Comparison of ENCODE assay signal across 1 cellular context in the genomic region with DNA sequence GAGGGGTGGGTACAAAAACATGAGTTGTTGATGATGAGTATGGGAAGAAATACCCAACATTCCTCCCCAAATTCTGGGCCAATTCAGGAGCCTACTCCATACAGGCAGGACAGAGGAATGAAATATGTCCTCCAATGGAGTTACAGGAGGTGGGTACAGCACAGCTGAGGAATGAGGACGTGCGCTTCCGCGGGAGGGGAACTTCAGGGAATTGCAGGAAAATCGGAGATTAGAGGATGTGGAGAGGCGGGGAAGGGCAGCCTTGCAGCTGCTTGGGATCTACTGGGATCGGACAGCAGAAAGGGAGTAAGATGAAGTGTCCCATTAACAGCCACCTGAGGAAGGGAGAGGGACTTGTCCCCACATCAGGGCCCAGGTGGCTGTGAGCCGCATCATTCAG.
TF ChIP-seq lines count a peak whose summit lies in the region.

No MANE protein-coding gene starts in this region.

TF ChIP-seq in HepG2, 621 proteins besides CTCF, POLR2A, EP300 and RAD21 (continued from another document):
- TF ChIP-seq, protein P1, sequence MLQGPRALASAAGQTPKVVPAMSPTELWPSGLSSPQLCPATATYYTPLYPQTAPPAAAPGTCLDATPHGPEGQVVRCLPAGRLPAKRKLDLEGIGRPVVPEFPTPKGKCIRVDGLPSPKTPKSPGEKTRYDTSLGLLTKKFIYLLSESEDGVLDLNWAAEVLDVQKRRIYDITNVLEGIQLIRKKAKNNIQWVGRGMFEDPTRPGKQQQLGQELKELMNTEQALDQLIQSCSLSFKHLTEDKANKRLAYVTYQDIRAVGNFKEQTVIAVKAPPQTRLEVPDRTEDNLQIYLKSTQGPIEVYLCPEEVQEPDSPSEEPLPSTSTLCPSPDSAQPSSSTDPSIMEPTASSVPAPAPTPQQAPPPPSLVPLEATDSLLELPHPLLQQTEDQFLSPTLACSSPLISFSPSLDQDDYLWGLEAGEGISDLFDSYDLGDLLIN (CRISPR knock-in tag; IDR thresholded peaks at IDR 0.05; ENCODE audit: borderline replicate concordance), result no peak
- TF ChIP-seq FOXA3 (CRISPR knock-in tag; IDR thresholded peaks at IDR 0.05) (no peak), ZNF792 (CRISPR knock-in tag; IDR thresholded peaks at IDR 0.05) (no peak), REXO4 (CRISPR knock-in tag; IDR thresholded peaks at IDR 0.05; ENCODE audit: borderline replicate concordance) (no peak), FOXJ3 (CRISPR knock-in tag; IDR thresholded peaks at IDR 0.05; ENCODE audit: borderline replicate concordance) (no peak)
- TF ChIP-seq, protein P2, sequence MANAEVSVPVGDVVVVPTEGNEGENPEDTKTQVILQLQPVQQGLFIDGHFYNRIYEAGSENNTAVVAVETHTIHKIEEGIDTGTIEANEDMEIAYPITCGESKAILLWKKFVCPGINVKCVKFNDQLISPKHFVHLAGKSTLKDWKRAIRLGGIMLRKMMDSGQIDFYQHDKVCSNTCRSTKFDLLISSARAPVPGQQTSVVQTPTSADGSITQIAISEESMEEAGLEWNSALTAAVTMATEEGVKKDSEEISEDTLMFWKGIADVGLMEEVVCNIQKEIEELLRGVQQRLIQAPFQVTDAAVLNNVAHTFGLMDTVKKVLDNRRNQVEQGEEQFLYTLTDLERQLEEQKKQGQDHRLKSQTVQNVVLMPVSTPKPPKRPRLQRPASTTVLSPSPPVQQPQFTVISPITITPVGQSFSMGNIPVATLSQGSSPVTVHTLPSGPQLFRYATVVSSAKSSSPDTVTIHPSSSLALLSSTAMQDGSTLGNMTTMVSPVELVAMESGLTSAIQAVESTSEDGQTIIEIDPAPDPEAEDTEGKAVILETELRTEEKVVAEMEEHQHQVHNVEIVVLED (CRISPR knock-in tag; IDR thresholded peaks at IDR 0.05; ENCODE audit: borderline replicate concordance), result no peak
